ENCODE assay signal across 33 cellular contexts in genomic region chr18:71865888-71866287, GRCh38.
"Had no signal": no experiment of that assay in that cellular context is flagged by ENCODE, and none has a peak within 500 bp of the region (broad histone marks: within the 10 kb centered on the region; RNA-seq: fewer than 3 reads in every experiment).

No MANE protein-coding gene starts in this region.

- FAIRE-seq: bronchial epithelial cell, TTC549 had no signal

- H3K27me3 ChIP-seq: ascending aorta, cardiac muscle cell had no signal

- H3K4me1 ChIP-seq: ascending aorta had no signal

- DNase-seq: activated B cell treated with CpG ODN at 0.5 μM for 24 hours; activated CD4-positive, alpha-beta memory T cell treated with anti-CD3 and anti-CD28 coated beads for 36 hours; activated CD4-positive, alpha-beta T cell treated with anti-CD3 and anti-CD28 coated beads for 4 hours; activated CD4-positive, alpha-beta T cell treated with anti-CD3 and anti-CD28 coated beads, Interleukin-2, amount 10 ng/mL, durations not matched to agents 24 days and 14 days; activated CD4-positive, alpha-beta T cell treated with anti-CD3 and anti-CD28 coated beads, Interleukin-2, amount 50 U/mL, for 1 hour; activated CD4-positive, alpha-beta T cell treated with anti-CD3 and anti-CD28 coated beads, Interleukin-2, amount 50 U/mL, for 4 hours; activated CD4-positive, CD25-positive, alpha-beta regulatory T cell treated with anti-CD3 and anti-CD28 coated beads, Interleukin-2, amount 50 U/mL, for 72 hours; activated CD8-positive, alpha-beta memory T cell treated with anti-CD3 and anti-CD28 coated beads, Interleukin-2, amount 50 U/mL, for 4 hours; activated CD8-positive, alpha-beta T cell treated with anti-CD3 and anti-CD28 coated beads for 36 hours; activated effector memory CD4-positive, alpha-beta T cell treated with anti-CD3 and anti-CD28 coated beads, Interleukin-2, amount 50 U/mL, for 16 hours; activated gamma-delta T cell treated with Interleukin-2 at 50 U/mL for 16 hours; activated naive CD4-positive, alpha-beta T cell; activated naive CD4-positive, alpha-beta T cell treated with anti-CD3 and anti-CD28 coated beads for 36 hours; activated naive CD4-positive, alpha-beta T cell treated with anti-CD3 and anti-CD28 coated beads, Interleukin-2, amount 50 U/mL, for 16 hours; activated naive CD8-positive, alpha-beta T cell treated with anti-CD3 and anti-CD28 coated beads, Interleukin-2, amount 10 ng/mL, durations not matched to agents 7 days and 5 days; activated naive CD8-positive, alpha-beta T cell treated with anti-CD3 and anti-CD28 coated beads, Interleukin-2, amount 50 U/mL, for 24 hours; activated T-cell treated with anti-CD3 and anti-CD28 coated beads for 4 hours; activated T-cell treated with anti-CD3 and anti-CD28 coated beads, Interleukin-2, amount 50 U/mL, for 1 hour; activated T-cell treated with anti-CD3 and anti-CD28 coated beads, Interleukin-2, amount 50 U/mL, for 4 hours; activated T-cell treated with anti-CD3 and anti-CD28 coated beads, Interleukin-2, amount 50 U/mL, for 72 hours; amygdala; anterior cingulate cortex; caudate nucleus; cerebellar nuclear complex; T-helper 1 cell; T-helper 2 cell; T-helper 9 cell had no signal

- H3K36me3 ChIP-seq: ascending aorta, cardiac muscle cell had no signal

- H3K27ac ChIP-seq: ascending aorta, cardiac muscle cell, VCaP had no signal

- H3K9me3 ChIP-seq: ascending aorta had no signal

- H3K4me3 ChIP-seq: ascending aorta, cardiac muscle cell had no signal

- ATAC-seq: activated CD8-positive, alpha-beta T cell treated with anti-CD3 and anti-CD28 coated beads for 36 hours; activated naive CD8-positive, alpha-beta T cell treated with anti-CD3 and anti-CD28 coated beads, Interleukin-2, amount 50 U/mL, for 24 hours; activated T-cell treated with anti-CD3 and anti-CD28 coated beads, Interleukin-2, amount 50 U/mL, for 4 hours; activated T-cell treated with anti-CD3 and anti-CD28 coated beads, Interleukin-2, amount 50 U/mL, for 72 hours; activated T-helper 17 cell treated with anti-CD3 and anti-CD28 coated beads, Interleukin-2, amount 50 U/mL, for 72 hours had no signal
